Comparison of ENCODE assay signal across 18 cellular contexts in genomic region chr1:65319141-65319540, GRCh38. TPM values are rescaled to one million over a fixed set of nuclear protein-coding genes. Genes with fewer than 3 reads are reported as not detected.
DNase-seq lines count a peak whose midpoint lies in the region; ATAC-seq and TF ChIP-seq lines count a peak whose summit lies in the region.
"Had no signal": no experiment of that assay in that cellular context is flagged by ENCODE, and none has a peak within 500 bp of the region (broad histone marks: within the 10 kb centered on the region; RNA-seq: fewer than 3 reads in every experiment).

No MANE protein-coding gene starts in this region.

- H3K36me3 ChIP-seq in neuronal stem cell (replicated peaks in 1 of 2; ENCODE audit: control insufficient read depth in 2 of 2, insufficient read depth in 2 of 2, low read length in 2 of 2), result no peaks in the 10 kb centered on the region
- H3K36me3 ChIP-seq in breast epithelium, result no peaks in the 10 kb centered on the region
- H3K36me3 ChIP-seq: MG63 had no signal

- H3K9ac ChIP-seq in neuronal stem cell (ENCODE audit: low read depth, low read length, poor library complexity), result no peak overlapping the region

- no peak overlapping the region for H2AFZ ChIP-seq in neuronal stem cell (ENCODE audit: low read length)

- no peak overlapping the region for H2AK5ac ChIP-seq in neuronal stem cell (ENCODE audit: low read depth, low read length)

- H3K9me3 ChIP-seq in neuronal stem cell (replicated peaks in 1 of 2; ENCODE audit: control insufficient read depth in 2 of 2, insufficient read depth in 1 of 2, low read depth in 1 of 2, low read length in 2 of 2) (peaks cover 0 to 2% of the 10 kb centered on the region in 2 donors), breast epithelium (peaks cover 0 to 5% of the 10 kb centered on the region in 2 donors)
- H3K9me3 ChIP-seq: MG63 had no signal

- H4K8ac ChIP-seq in neuronal stem cell (ENCODE audit: low read depth, low read length), result no peak overlapping the region

- no peak for TF ChIP-seq CTCF in breast epithelium (IDR thresholded peaks at IDR 0.05)

- no CpG with 5 or more reads among the region's 3 CpGs for WGBS in neuronal stem cell (ENCODE audit: extremely low coverage in 2 of 2, insufficient read length in 2 of 2, insufficient replicate concordance in 1 of 2), 2 donors

- ATAC-seq in GM21786 (IDR thresholded peaks at IDR 0.05; ENCODE audit: unreplicated experiment) (no peak), GM18858 (IDR thresholded peaks at IDR 0.05; ENCODE audit: unreplicated experiment) (no peak)

- intact Hi-C loops in breast epithelium (cut with DNase I; ENCODE audit: low total_unique reads), result no loop called here

- no peak overlapping the region for H3K4me2 ChIP-seq in neuronal stem cell (ENCODE audit: insufficient read depth, low read length, poor library complexity, severe bottlenecking)

- no peak for TF ChIP-seq POLR2A in breast epithelium (IDR thresholded peaks at IDR 0.05)

- no peaks in the 10 kb centered on the region for H3K79me1 ChIP-seq in neuronal stem cell (ENCODE audit: low read depth, low read length)

- H3K4ac ChIP-seq in neuronal stem cell (ENCODE audit: low read length), result no peak overlapping the region

- H3K23ac ChIP-seq in neuronal stem cell (ENCODE audit: low read depth, low read length, poor library complexity), result no peak overlapping the region

- no peak overlapping the region for H2BK12ac ChIP-seq in neuronal stem cell (ENCODE audit: low read length)

- peak overlapping the region; percentile 71 for H3K18ac ChIP-seq in neuronal stem cell (ENCODE audit: low read length)

- H3K27me3 ChIP-seq in neuronal stem cell (ENCODE audit: control insufficient read depth in 3 of 3, insufficient read depth in 3 of 3, low read depth in 1 of 3, low read length in 3 of 3) (no peaks in the 10 kb centered on the region), breast epithelium (no peaks in the 10 kb centered on the region)
- H3K27me3 ChIP-seq: MG63, tibial nerve had no signal

- peak; percentile 82 for DNase-seq in DMS 273 (lab: John Stamatoyannopoulos, UW; ENCODE audit: unreplicated experiment)
- peak; percentile 6 for DNase-seq in NCI-H226
- DNase-seq in fibroblast of peridontal ligament (ENCODE audit: extremely low read depth), result peak; percentile 5
- DNase-seq in neuronal stem cell (ENCODE audit: low spot score), result no peak
- no peak for DNase-seq in breast epithelium (ENCODE audit: low spot score in 2 of 2)
- no peak for DNase-seq in COLO668 (lab: John Stamatoyannopoulos, UW; ENCODE audit: unreplicated experiment)
- DNase-seq: activated CD4-positive, alpha-beta T cell treated with anti-CD3 and anti-CD28 coated beads, Interleukin-2, amount 50 U/mL, for 4 hours; activated effector memory CD4-positive, alpha-beta T cell treated with Interleukin-2 at 50 U/mL for 16 hours; MG63; NCI-H146; NCI-H2227 treated with DMSO at 0.1 percent for 48 hours; small intestine; stimulated activated naive CD4-positive, alpha-beta T cell had no signal

- no peak overlapping the region for H2BK15ac ChIP-seq in neuronal stem cell (ENCODE audit: low read length)

- no peak overlapping the region for H4K91ac ChIP-seq in neuronal stem cell (ENCODE audit: low read depth, low read length, poor library complexity)

- no peak overlapping the region for H3K14ac ChIP-seq in neuronal stem cell (ENCODE audit: low read length)

- no peak overlapping the region for H3K27ac ChIP-seq in neuronal stem cell (replicated peaks; ENCODE audit: low read length)
- H3K27ac ChIP-seq in breast epithelium, result no peak overlapping the region
- H3K27ac ChIP-seq: HL-60, SK-N-MC, tibial nerve had no signal

- H2BK5ac ChIP-seq in neuronal stem cell (ENCODE audit: low read length), result no peak overlapping the region

- H3K4me3 ChIP-seq in neuronal stem cell (ENCODE audit: low read length in 2 of 2) (no peak overlapping the region), breast epithelium (no peak overlapping the region)
- H3K4me3 ChIP-seq: MG63, SK-N-MC, tibial nerve had no signal

- no peak overlapping the region for H2BK120ac ChIP-seq in neuronal stem cell (ENCODE audit: low read depth, low read length)

- no peaks in the 10 kb centered on the region for H3K4me1 ChIP-seq in neuronal stem cell (ENCODE audit: control insufficient read depth in 2 of 2, insufficient read depth in 1 of 2, low read depth in 1 of 2, low read length in 2 of 2)
- H3K4me1 ChIP-seq in breast epithelium, result no peaks in the 10 kb centered on the region
- H3K4me1 ChIP-seq: tibial nerve had no signal

RNA-seq across cellular contexts. Expression of gene DNAJC6, which starts 9.8 kb away (rescaled TPM):
- polyA plus RNA-seq in neuronal stem cell (2013, experiment 1 of 2), result 6.5 TPM
- 6.3 TPM for polyA plus RNA-seq in neuronal stem cell (2013, experiment 2 of 2)
- total RNA-seq in breast epithelium, result 1 to 10 TPM in 2 of 3 donors, under 1 TPM in 1; 0.96 to 6.2 (median 4.2) TPM

Comparison
In these comparisons a context has a peak if more than half of its experiments do, and no peak if none do; other contexts are left out.
1. DNase-seq: peak in DMS 273 (single experiment), NCI-H226 (single experiment) and fibroblast of peridontal ligament (single experiment); none in neuronal stem cell (single experiment), breast epithelium (0 of 2) and COLO668 (single experiment).